8 cellular contexts compared by ENCODE assay signal in the genomic region with DNA sequence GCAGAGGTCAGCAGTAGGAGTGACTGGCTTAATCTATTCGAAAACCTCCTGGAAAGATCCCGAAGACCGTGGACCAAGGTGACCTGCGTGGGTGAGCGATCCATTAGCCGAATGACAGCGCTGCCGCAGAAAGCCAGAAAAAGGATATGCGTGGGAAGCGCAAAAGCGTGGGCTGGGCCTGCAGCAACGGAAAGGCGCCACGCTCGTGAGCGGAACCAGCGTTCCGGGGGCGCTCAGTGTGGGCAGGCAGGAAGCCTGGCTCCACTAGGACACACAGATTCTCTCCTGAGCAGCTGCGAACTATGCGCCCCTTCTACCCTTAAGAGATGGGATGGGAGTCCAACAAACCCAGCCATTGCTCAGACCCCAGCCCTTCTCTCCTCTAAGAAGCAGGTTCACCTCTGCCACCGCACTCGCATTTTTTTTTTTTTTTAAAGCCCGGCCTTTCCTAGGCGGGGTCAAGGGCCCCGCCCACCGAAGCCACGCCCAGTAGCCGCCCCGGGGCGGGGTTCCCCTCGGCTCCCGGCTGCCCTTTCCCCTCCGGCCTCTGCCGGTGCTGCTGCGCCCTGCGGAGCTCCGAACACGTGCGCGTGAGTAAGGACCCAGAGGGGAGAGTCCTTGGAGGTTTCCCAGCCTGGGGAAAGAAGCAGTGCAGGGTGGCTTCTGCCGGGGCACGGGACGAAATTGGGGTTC. TPM values are rescaled to one million over a fixed set of nuclear protein-coding genes. Genes with fewer than 3 reads are reported as not detected.
DNase-seq lines count a peak whose midpoint lies in the region; ATAC-seq and TF ChIP-seq lines count a peak whose summit lies in the region.

No MANE protein-coding gene starts in this region.

- H3K4me3 Mint-ChIP-seq in activated naive CD8-positive, alpha-beta T cell treated with anti-CD3 and anti-CD28 coated beads, Interleukin-2, amount 10 ng/mL, durations not matched to agents 7 days and 5 days, result peak overlapping the region; percentile 89
- H3K4me3 Mint-ChIP-seq in type B pancreatic cell, result peak overlapping the region; percentile 90

- H3K9me3 ChIP-seq in Loucy (ENCODE audit: insufficient read depth, low read depth, low read length), result no peaks in the 10 kb centered on the region

- no peaks in the 10 kb centered on the region for H3K9me3 Mint-ChIP-seq in activated naive CD8-positive, alpha-beta T cell treated with anti-CD3 and anti-CD28 coated beads, Interleukin-2, amount 10 ng/mL, durations not matched to agents 7 days and 5 days
- H3K9me3 Mint-ChIP-seq in type B pancreatic cell, result no peaks in the 10 kb centered on the region

- H3K27me3 ChIP-seq in H7 (ENCODE audit: control insufficient read depth, insufficient read depth, low read length) (no peaks in the 10 kb centered on the region), Loucy (ENCODE audit: insufficient read depth, low read length, poor library complexity, severe bottlenecking) (no peaks in the 10 kb centered on the region)

- H3K4me2 ChIP-seq in Loucy (ENCODE audit: low read depth, low read length, poor library complexity, severe bottlenecking), result peak overlapping the region; percentile 87

- H3F3A ChIP-seq in Loucy (ENCODE audit: low read depth), result peaks cover 3% of the 10 kb centered on the region; the same call in 1 of the 2 replicates

- no peaks in the 10 kb centered on the region for H3K9me2 ChIP-seq in Loucy (replicated peaks; ENCODE audit: low read depth, low read length)

- ATAC-seq in activated naive CD8-positive, alpha-beta T cell treated with anti-CD3 and anti-CD28 coated beads, Interleukin-2, amount 10 ng/mL, durations not matched to agents 7 days and 5 days (ENCODE audit: low read depth), result peak; percentile 90

- no peaks in the 10 kb centered on the region for H3K27me3 Mint-ChIP-seq in activated naive CD8-positive, alpha-beta T cell treated with anti-CD3 and anti-CD28 coated beads, Interleukin-2, amount 10 ng/mL, durations not matched to agents 7 days and 5 days
- H3K27me3 Mint-ChIP-seq in type B pancreatic cell, result no peaks in the 10 kb centered on the region

- peaks cover 15% of the 10 kb centered on the region for H3K36me3 Mint-ChIP-seq in activated naive CD8-positive, alpha-beta T cell treated with anti-CD3 and anti-CD28 coated beads, Interleukin-2, amount 10 ng/mL, durations not matched to agents 7 days and 5 days
- peaks cover 6% of the 10 kb centered on the region for H3K36me3 Mint-ChIP-seq in type B pancreatic cell

- H3K4me1 Mint-ChIP-seq in activated naive CD8-positive, alpha-beta T cell treated with anti-CD3 and anti-CD28 coated beads, Interleukin-2, amount 10 ng/mL, durations not matched to agents 7 days and 5 days, result peaks cover 51% of the 10 kb centered on the region
- peaks cover 34% of the 10 kb centered on the region for H3K4me1 Mint-ChIP-seq in type B pancreatic cell (ENCODE audit: unreplicated experiment)

- H3K9ac ChIP-seq in Loucy (ENCODE audit: low read depth, low read length, poor library complexity, severe bottlenecking), result peak overlapping the region; percentile 64

- TF ChIP-seq CTCF in Loucy (conservative IDR thresholded peaks at IDR 0.05; ENCODE audit: low read length), result no peak; the same call in 1 of the 2 replicates
- peak; percentile 48 for TF ChIP-seq CTCF in type B pancreatic cell (conservative IDR thresholded peaks at IDR 0.05)

- H3K4me3 ChIP-seq in GM08714 (ENCODE audit: low read length) (peak overlapping the region; percentile 94), H7 (ENCODE audit: insufficient read depth, low read depth, low read length) (peak overlapping the region; percentile 98), Loucy (ENCODE audit: low read length, poor library complexity, severe bottlenecking) (peak overlapping the region; percentile 83)

- H3K27ac Mint-ChIP-seq in activated naive CD8-positive, alpha-beta T cell treated with anti-CD3 and anti-CD28 coated beads, Interleukin-2, amount 10 ng/mL, durations not matched to agents 7 days and 5 days, result peak overlapping the region; percentile 72
- H3K27ac Mint-ChIP-seq in type B pancreatic cell, result peak overlapping the region; percentile 35

- H3K79me2 ChIP-seq in Loucy (ENCODE audit: insufficient read depth, low read length), result peaks cover 8% of the 10 kb centered on the region; the same call in 1 of the 2 replicates

- peaks cover 7% of the 10 kb centered on the region for H4K20me1 ChIP-seq in Loucy (ENCODE audit: insufficient read depth, low read length, poor library complexity, severe bottlenecking)

- POLR2A ChIA-PET in activated naive CD8-positive, alpha-beta T cell treated with anti-CD3 and anti-CD28 coated beads, Interleukin-2, amount 10 ng/mL, durations not matched to agents 7 days and 5 days (lab: Charles Lee), result interaction anchor here (0.7 to 5.9 kb wide), 10 partner anchors 20 to 810 kb away, joined by 3 to 52 read pairs (median 3); partner anchors contain the start of genes EGR1, HSPA9, MATR3 and SIL1

- intact Hi-C loops in cardiac septum (cut with DNase I) (no loop called here), posterior cingulate gyrus (cut with DNase I) (loop anchor here (5.0 kb wide), 1 partner anchor 69 kb away; the partner anchor contains the start of gene PAIP2)

- peak overlapping the region; percentile 76 for H2AFZ ChIP-seq in Loucy (ENCODE audit: low read length)

- peaks cover 25% of the 10 kb centered on the region for H3K36me3 ChIP-seq in H7 (replicated peaks; ENCODE audit: control insufficient read depth, insufficient read depth, low read length)
- H3K36me3 ChIP-seq in Loucy (ENCODE audit: insufficient read depth, low read length), result no peaks in the 10 kb centered on the region

- peak; percentile 98 for DNase-seq in H7
- DNase-seq in SKM-1 (lab: John Stamatoyannopoulos, UW; ENCODE audit: unreplicated experiment), result peak; percentile 63
- DNase-seq in activated naive CD8-positive, alpha-beta T cell treated with anti-CD3 and anti-CD28 coated beads, Interleukin-2, amount 10 ng/mL, durations not matched to agents 7 days and 5 days, result peak; percentile 94
- DNase-seq in cardiac septum (ENCODE audit: low spot score), result peak; percentile 95
- peak; percentile 56 to 97 (median 76) for DNase-seq in posterior cingulate gyrus
- peak; percentile 88 for DNase-seq in type B pancreatic cell (ENCODE audit: extremely low spot score, unreplicated experiment)

- H3K4me1 ChIP-seq in Loucy (ENCODE audit: insufficient read depth, low read length, poor library complexity, severe bottlenecking), result peaks cover 37% of the 10 kb centered on the region

RNA-seq across cellular contexts. Expression of gene MATR3, which starts 19.8 kb away (rescaled TPM):
- 228 and 239 TPM in 2 replicates for total RNA-seq in H7 (2014; rRNA removed; shearing (Covaris generic))
- 100 to 1,000 TPM; 174 to 183 TPM for total RNA-seq in activated naive CD8-positive, alpha-beta T cell treated with anti-CD3 and anti-CD28 coated beads, Interleukin-2, amount 10 ng/mL, durations not matched to agents 7 days and 5 days
- total RNA-seq in cardiac septum (170 TPM), type B pancreatic cell (ENCODE audit: low replicate concordance) (185 and 276 TPM in 2 replicates)

Comparison
In these comparisons a context has a peak if more than half of its experiments do, and no peak if none do; other contexts are left out.
1. Peak in every context shown above with its lines: DNase-seq, ATAC-seq and H3K4me3 ChIP-seq.